Comparison of ENCODE assay signal across 15 cellular contexts in the genomic region with DNA sequence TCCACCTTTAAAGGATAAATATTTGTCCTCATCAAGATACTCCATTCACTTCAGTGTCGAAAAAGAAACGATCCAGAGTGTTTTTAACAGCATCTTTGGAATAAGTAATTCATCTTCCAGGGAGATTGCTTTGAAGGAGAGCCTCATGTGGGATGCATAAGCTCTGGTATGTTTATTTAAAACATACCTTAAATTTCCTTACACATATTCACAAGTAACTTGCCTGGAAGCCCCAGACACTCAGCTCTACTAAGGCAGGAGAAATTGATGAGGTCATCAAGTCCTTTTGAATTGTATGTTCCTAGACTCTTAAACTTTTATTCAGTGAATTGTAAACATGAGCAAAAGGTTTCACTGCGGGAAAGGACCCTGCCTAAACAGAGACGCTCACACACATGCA.
DNase-seq lines count a peak whose midpoint lies in the region; ATAC-seq and TF ChIP-seq lines count a peak whose summit lies in the region.
"Had no signal": no experiment of that assay in that cellular context is flagged by ENCODE, and none has a peak within 500 bp of the region (broad histone marks: within the 10 kb centered on the region; RNA-seq: fewer than 3 reads in every experiment).

No MANE protein-coding gene starts in this region.

- H3K27me3 ChIP-seq in GM23248 (replicated peaks; ENCODE audit: insufficient read depth) (no peaks in the 10 kb centered on the region), skeletal muscle satellite cell (ENCODE audit: control insufficient read depth, insufficient read depth, low read length) (no peaks in the 10 kb centered on the region), A673 (replicated peaks; ENCODE audit: insufficient read depth, low read depth, low read length, poor library complexity) (no peaks in the 10 kb centered on the region)

- H3K9ac ChIP-seq in GM23248 (no peak overlapping the region), skeletal muscle satellite cell (ENCODE audit: low read depth, low read length) (no peak overlapping the region)

- DNase-seq in GM23248 (peak; percentile 85), RPMI7951 (ENCODE audit: low read depth) (peak; percentile 47), fibroblast of gingiva (ENCODE audit: low read depth) (peak; percentile 67), A673 (ENCODE audit: low spot score) (no peak), Kasumi-1 (lab: John Stamatoyannopoulos, UW) (no peak), AG08395 (ENCODE audit: low spot score) (no peak)
- DNase-seq: activated T-cell treated with anti-CD3 and anti-CD28 coated beads, Interleukin-2, amount 50 U/mL, for 4 hours; central memory CD4-positive, alpha-beta T cell; esophagus squamous epithelium; left cardiac atrium; NCI-H2171 treated with DMSO at 0.1 percent for 48 hours; stimulated activated CD4-positive, alpha-beta T cell treated with anti-CD3 and anti-CD28 coated beads, Interleukin-1b, Interleukin-23, amount 100 ng/mL, for 48 hours had no signal

- H3K9me3 ChIP-seq in GM23248 (ENCODE audit: low read depth) (no peaks in the 10 kb centered on the region), skeletal muscle satellite cell (replicated peaks; ENCODE audit: low read length) (no peaks in the 10 kb centered on the region), A673 (ENCODE audit: low read depth, low read length, poor library complexity, severe bottlenecking) (no peaks in the 10 kb centered on the region)
- H3K9me3 ChIP-seq: esophagus squamous epithelium had no signal

- 0 out of 2 replicates have a peak overlapping the region, but pooled peaks have one; percentile 11 for H3K4me3 ChIP-seq in GM23248
- H3K4me3 ChIP-seq in skeletal muscle satellite cell (ENCODE audit: low read length), result peak overlapping the region; percentile 35
- no peak overlapping the region for H3K4me3 ChIP-seq in A673 (ENCODE audit: low read depth, low read length, poor library complexity, severe bottlenecking)
- H3K4me3 ChIP-seq: esophagus squamous epithelium had no signal

- CTCF ChIA-PET in A673 (lab: Charles Lee), result no interaction called here

- no peaks in the 10 kb centered on the region for H3K9me2 ChIP-seq in GM23248 (ENCODE audit: insufficient read depth)

- no TSS peak for BruUV-seq in A673 (replicated peaks; lab: Mats Ljungman, UMichigan)

- H3K4me1 ChIP-seq in GM23248 (ENCODE audit: insufficient read depth), result peaks cover 28% of the 10 kb centered on the region
- H3K4me1 ChIP-seq in skeletal muscle satellite cell (ENCODE audit: control insufficient read depth, insufficient read depth, low read length), result peaks cover 22% of the 10 kb centered on the region
- H3K4me1 ChIP-seq in A673 (ENCODE audit: insufficient read depth, low read length, poor library complexity, severe bottlenecking), result no peaks in the 10 kb centered on the region
- H3K4me1 ChIP-seq: esophagus squamous epithelium had no signal

- H3K27ac ChIP-seq in GM23248, result peak overlapping the region; percentile 57
- no peak overlapping the region for H3K27ac ChIP-seq in A673 (ENCODE audit: low read depth, low read length, poor library complexity, severe bottlenecking)
- H3K27ac ChIP-seq: esophagus squamous epithelium, VCaP had no signal

- POLR2A ChIA-PET in A673 (lab: Charles Lee; ENCODE audit: low non-redundant PET), result interaction anchor here (0.6 kb wide), 1 partner anchor 241 kb away, joined by 4 read pairs; no protein-coding TSS in a partner anchor

- H3K36me3 ChIP-seq in GM23248 (ENCODE audit: low read depth), result no peaks in the 10 kb centered on the region
- no peaks in the 10 kb centered on the region for H3K36me3 ChIP-seq in skeletal muscle satellite cell (ENCODE audit: insufficient read depth, low read length)
- H3K36me3 ChIP-seq in A673 (ENCODE audit: insufficient read depth, low read length, poor library complexity, severe bottlenecking), result no peaks in the 10 kb centered on the region
- H3K36me3 ChIP-seq: esophagus squamous epithelium had no signal

- WGBS in GM23248 (ENCODE audit: low coverage in 1 of 2, low lambda C conversion rate in 2 of 2, missing lambda C conversion rate in 2 of 2), 2 experiments, result 60 to 75% methylated on average over 4 of the region's 4 CpGs

- no peak overlapping the region for H2AFZ ChIP-seq in GM23248

- intact Hi-C loops in A673 (cut with micrococcal nuclease; ENCODE audit: unreplicated experiment), result no loop called here

- H3F3A ChIP-seq in GM23248 (ENCODE audit: insufficient read depth), result peaks cover 10% of the 10 kb centered on the region

- no peaks in the 10 kb centered on the region for H3K79me2 ChIP-seq in GM23248 (ENCODE audit: insufficient read depth)

- no peak for TF ChIP-seq CTCF in A673 (conservative IDR thresholded peaks at IDR 0.05; ENCODE audit: low read depth, low read length)

- H4K20me1 ChIP-seq in GM23248 (ENCODE audit: insufficient read depth), result no peaks in the 10 kb centered on the region

- H3K4me2 ChIP-seq in GM23248 (ENCODE audit: unreplicated experiment) (peak overlapping the region; percentile 47), skeletal muscle satellite cell (ENCODE audit: low read length) (peak overlapping the region; percentile 73)

- no peak for TF ChIP-seq POLR2A in GM18505 (IDR thresholded peaks at IDR 0.05; ENCODE audit: borderline replicate concordance, extremely low read depth, insufficient read depth, insufficient read length)

- in situ Hi-C loops in GM23248 (cut with MboI), result no loop called here

- ATAC-seq in GM18505 (IDR thresholded peaks at IDR 0.05; ENCODE audit: unreplicated experiment), result no peak
- ATAC-seq: activated T-cell treated with anti-CD3 and anti-CD28 coated beads, Interleukin-2, amount 50 U/mL, for 4 hours; left cardiac atrium had no signal

Comparison
In these comparisons a context has a peak if more than half of its experiments do, and no peak if none do; other contexts are left out.
1. DNase-seq: peak in GM23248 (single experiment), RPMI7951 (single experiment) and fibroblast of gingiva (single experiment); none in A673 (single experiment), Kasumi-1 (0 of 2) and AG08395 (single experiment).